In the genomic region with DNA sequence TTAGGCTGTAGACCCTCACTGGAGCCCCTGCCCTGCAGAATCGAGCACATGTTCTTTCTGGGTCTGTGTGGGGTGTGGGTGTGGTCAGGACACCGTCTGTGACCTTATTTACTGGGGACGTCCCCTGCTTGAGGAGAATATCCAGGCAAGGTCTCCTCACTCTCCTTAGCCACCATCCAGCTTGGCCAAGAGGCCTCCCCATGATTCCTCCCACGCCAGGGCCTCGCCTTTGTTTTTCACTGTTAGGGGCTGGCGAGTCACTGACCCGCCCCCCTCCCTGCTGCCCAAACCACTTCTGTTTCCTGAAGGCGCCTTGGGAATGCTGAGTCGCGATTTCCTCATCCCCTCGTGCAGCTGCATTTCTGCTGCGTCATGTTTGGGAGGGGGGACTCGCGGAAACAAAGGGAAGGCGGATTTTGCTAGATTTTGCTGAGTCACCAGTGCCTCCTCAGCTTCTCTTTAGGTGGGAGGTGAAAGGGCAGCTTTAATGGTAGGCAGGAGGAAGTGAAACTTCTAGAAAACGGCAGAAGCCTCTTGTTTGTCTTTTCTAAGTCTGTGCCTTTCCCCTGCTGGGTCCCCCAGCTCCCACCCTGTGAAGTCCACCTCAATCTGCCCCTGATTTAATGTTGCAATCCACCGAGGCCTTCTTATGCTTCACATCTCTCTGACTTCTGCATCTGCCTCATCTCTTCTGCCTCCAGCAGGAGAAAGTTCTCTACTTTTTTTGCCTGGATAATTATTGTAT, we compare ENCODE assay signal across 1 cellular context.
A peak's percentile ranks its signal among the peaks of the same experiment; 100 is the strongest.
TF ChIP-seq lines count a peak whose summit lies in the region.

No MANE protein-coding gene starts in this region.

TF ChIP-seq in K562, 482 proteins besides CTCF, POLR2A, EP300 and RAD21 (continued from another document and continues in another):
- TF ChIP-seq, protein P1, sequence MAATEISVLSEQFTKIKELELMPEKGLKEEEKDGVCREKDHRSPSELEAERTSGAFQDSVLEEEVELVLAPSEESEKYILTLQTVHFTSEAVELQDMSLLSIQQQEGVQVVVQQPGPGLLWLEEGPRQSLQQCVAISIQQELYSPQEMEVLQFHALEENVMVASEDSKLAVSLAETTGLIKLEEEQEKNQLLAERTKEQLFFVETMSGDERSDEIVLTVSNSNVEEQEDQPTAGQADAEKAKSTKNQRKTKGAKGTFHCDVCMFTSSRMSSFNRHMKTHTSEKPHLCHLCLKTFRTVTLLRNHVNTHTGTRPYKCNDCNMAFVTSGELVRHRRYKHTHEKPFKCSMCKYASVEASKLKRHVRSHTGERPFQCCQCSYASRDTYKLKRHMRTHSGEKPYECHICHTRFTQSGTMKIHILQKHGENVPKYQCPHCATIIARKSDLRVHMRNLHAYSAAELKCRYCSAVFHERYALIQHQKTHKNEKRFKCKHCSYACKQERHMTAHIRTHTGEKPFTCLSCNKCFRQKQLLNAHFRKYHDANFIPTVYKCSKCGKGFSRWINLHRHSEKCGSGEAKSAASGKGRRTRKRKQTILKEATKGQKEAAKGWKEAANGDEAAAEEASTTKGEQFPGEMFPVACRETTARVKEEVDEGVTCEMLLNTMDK (IDR thresholded peaks at IDR 0.05; ENCODE audit: borderline replicate concordance, insufficient read depth, low read depth, low read length, poor library complexity, severe bottlenecking) = no peak
- peak; percentile 51 for TF ChIP-seq BRD9 (IDR thresholded peaks at IDR 0.05; ENCODE audit: low read depth, partially characterized antibody)
- TF ChIP-seq NCOA4 (IDR thresholded peaks at IDR 0.05; ENCODE audit: partially characterized antibody) = no peak
- TF ChIP-seq ZBTB33 (CRISPR knock-in tag; IDR thresholded peaks at IDR 0.05) = no peak
- TF ChIP-seq, protein P2, sequence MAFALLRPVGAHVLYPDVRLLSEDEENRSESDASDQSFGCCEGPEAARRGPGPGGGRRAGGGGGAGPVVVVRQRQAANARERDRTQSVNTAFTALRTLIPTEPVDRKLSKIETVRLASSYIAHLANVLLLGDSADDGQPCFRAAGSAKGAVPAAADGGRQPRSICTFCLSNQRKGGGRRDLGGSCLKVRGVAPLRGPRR (CRISPR knock-in tag; IDR thresholded peaks at IDR 0.05) = no peak
- TF ChIP-seq EWSR1 (IDR thresholded peaks at IDR 0.05; ENCODE audit: borderline replicate concordance, low read depth, partially characterized antibody) = no peak
- TF ChIP-seq, protein P3, sequence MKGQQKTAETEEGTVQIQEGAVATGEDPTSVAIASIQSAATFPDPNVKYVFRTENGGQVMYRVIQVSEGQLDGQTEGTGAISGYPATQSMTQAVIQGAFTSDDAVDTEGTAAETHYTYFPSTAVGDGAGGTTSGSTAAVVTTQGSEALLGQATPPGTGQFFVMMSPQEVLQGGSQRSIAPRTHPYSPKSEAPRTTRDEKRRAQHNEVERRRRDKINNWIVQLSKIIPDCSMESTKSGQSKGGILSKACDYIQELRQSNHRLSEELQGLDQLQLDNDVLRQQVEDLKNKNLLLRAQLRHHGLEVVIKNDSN (CRISPR knock-in tag; IDR thresholded peaks at IDR 0.05) = no peak
- TF ChIP-seq USF2 (CRISPR knock-in tag; IDR thresholded peaks at IDR 0.05) = no peak
- TF ChIP-seq, protein P4, sequence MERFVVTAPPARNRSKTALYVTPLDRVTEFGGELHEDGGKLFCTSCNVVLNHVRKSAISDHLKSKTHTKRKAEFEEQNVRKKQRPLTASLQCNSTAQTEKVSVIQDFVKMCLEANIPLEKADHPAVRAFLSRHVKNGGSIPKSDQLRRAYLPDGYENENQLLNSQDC (CRISPR knock-in tag; IDR thresholded peaks at IDR 0.05) = no peak
- peak; percentile 97 for TF ChIP-seq ATF3 (IDR thresholded peaks at IDR 0.05)
- no peak; the same call in 1 of the 2 replicates for TF ChIP-seq ATF3 (CRISPR knock-in tag; conservative IDR thresholded peaks at IDR 0.05)
- TF ChIP-seq TAL1 (IDR thresholded peaks at IDR 0.05) = peak; percentile 36; the same call in 1 of the 2 replicates
- no peak for TF ChIP-seq HEY1 (CRISPR knock-in tag; IDR thresholded peaks at IDR 0.05; ENCODE audit: borderline replicate concordance)
- TF ChIP-seq, protein P5, sequence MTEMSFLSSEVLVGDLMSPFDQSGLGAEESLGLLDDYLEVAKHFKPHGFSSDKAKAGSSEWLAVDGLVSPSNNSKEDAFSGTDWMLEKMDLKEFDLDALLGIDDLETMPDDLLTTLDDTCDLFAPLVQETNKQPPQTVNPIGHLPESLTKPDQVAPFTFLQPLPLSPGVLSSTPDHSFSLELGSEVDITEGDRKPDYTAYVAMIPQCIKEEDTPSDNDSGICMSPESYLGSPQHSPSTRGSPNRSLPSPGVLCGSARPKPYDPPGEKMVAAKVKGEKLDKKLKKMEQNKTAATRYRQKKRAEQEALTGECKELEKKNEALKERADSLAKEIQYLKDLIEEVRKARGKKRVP (CRISPR knock-in tag; IDR thresholded peaks at IDR 0.05) = peak; percentile 33; the same call in 1 of the 2 replicates
- no peak; the same call in 1 of the 2 replicates for TF ChIP-seq HINFP (tag; conservative IDR thresholded peaks at IDR 0.05; ENCODE audit: low read depth)
- no peak for TF ChIP-seq PRPF4 (IDR thresholded peaks at IDR 0.05; ENCODE audit: insufficient read depth, low read depth, low read length, poor library complexity, severe bottlenecking)
- no peak for TF ChIP-seq ZNF445 (CRISPR knock-in tag; IDR thresholded peaks at IDR 0.05; ENCODE audit: low read depth)
- TF ChIP-seq FOXJ3 (CRISPR knock-in tag; IDR thresholded peaks at IDR 0.05) = no peak
- TF ChIP-seq ATF7 (IDR thresholded peaks at IDR 0.05) = peak; percentile 88
- no peak for TF ChIP-seq TGIF2 (CRISPR knock-in tag; IDR thresholded peaks at IDR 0.05)
- no peak for TF ChIP-seq GTF2F1 (IDR thresholded peaks at IDR 0.05; ENCODE audit: low read depth, low read length)
- TF ChIP-seq U2AF1 (optimal IDR thresholded peaks at IDR 0.05; ENCODE audit: low read depth, low read length) = no peak
- TF ChIP-seq TOE1 (IDR thresholded peaks at IDR 0.05; ENCODE audit: borderline replicate concordance) = peak; percentile 83
- TF ChIP-seq TOE1 (CRISPR knock-in tag; IDR thresholded peaks at IDR 0.05; ENCODE audit: borderline replicate concordance, low read depth) = no peak
- no peak for TF ChIP-seq DIDO1 (tag; IDR thresholded peaks at IDR 0.05; ENCODE audit: low read depth)
- peak; percentile 85 for TF ChIP-seq HDAC3 (IDR thresholded peaks at IDR 0.05; ENCODE audit: borderline replicate concordance, partially characterized antibody)
- peak; percentile 37; the same call in 1 of the 2 replicates for TF ChIP-seq ZFX (CRISPR knock-in tag; IDR thresholded peaks at IDR 0.05)
- TF ChIP-seq ZNF780A (CRISPR knock-in tag; IDR thresholded peaks at IDR 0.05) = no peak
- no peak for TF ChIP-seq U2AF2 (optimal IDR thresholded peaks at IDR 0.05; ENCODE audit: low read depth, low read length)
- TF ChIP-seq MTA3 (IDR thresholded peaks at IDR 0.05; ENCODE audit: borderline replicate concordance) = peak; percentile 81
- no peak for TF ChIP-seq RBM17 (IDR thresholded peaks at IDR 0.05; ENCODE audit: borderline replicate concordance, low read depth, low read length)
- TF ChIP-seq ZBTB1 (CRISPR knock-in tag; IDR thresholded peaks at IDR 0.05; ENCODE audit: borderline replicate concordance, low read depth) = no peak
- TF ChIP-seq ZNF507 (tag; conservative IDR thresholded peaks at IDR 0.05) = no peak
- no peak for TF ChIP-seq NR2F6 (CRISPR knock-in tag; IDR thresholded peaks at IDR 0.05)
- no peak for TF ChIP-seq ASH1L (IDR thresholded peaks at IDR 0.05; ENCODE audit: borderline replicate concordance, low read depth, partially characterized antibody)
- TF ChIP-seq GABPA (tag; conservative IDR thresholded peaks at IDR 0.05; ENCODE audit: low read depth) = peak; percentile 68
- peak; percentile 56 for TF ChIP-seq POLR2G (IDR thresholded peaks at IDR 0.05; ENCODE audit: low read depth, low read length)
- TF ChIP-seq ELK1 (CRISPR knock-in tag; IDR thresholded peaks at IDR 0.05) = no peak
- TF ChIP-seq ZNF398 (CRISPR knock-in tag; IDR thresholded peaks at IDR 0.05) = no peak
- TF ChIP-seq HES1 (IDR thresholded peaks at IDR 0.05; ENCODE audit: low read depth) = no peak
- no peak for TF ChIP-seq ZNF764 (CRISPR knock-in tag; IDR thresholded peaks at IDR 0.05; ENCODE audit: low read depth)
- peak; percentile 96 for TF ChIP-seq EP400 (IDR thresholded peaks at IDR 0.05)
- no peak for TF ChIP-seq MEF2A (IDR thresholded peaks at IDR 0.05; ENCODE audit: control insufficient read depth, low read depth, low read length)
- TF ChIP-seq CTBP1 (IDR thresholded peaks at IDR 0.05; ENCODE audit: borderline replicate concordance) = peak; percentile 58; the same call in 1 of the 2 replicates
- no peak for TF ChIP-seq ZNF143 (CRISPR knock-in tag; IDR thresholded peaks at IDR 0.05)
